9 cellular contexts compared by ENCODE assay signal in the genomic region with DNA sequence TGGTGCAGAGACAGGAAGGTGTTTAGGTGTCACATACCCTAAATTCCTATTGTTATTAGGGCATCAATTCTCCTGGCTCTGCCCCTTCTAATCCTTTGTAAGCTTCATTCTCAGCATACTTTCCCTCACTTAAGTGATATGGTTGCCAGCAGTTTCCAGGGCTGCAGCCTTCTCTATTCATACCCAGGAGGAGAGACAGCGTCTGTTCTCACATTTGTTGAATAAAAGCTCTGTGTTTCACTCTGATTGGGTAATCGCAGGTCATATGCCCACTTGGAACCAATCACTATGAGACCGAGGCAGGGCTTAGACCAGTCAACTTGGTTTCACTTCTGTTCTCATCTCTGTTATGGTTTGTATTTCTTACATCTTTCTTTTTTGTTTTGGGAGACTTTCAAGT.
DNase-seq lines count a peak whose midpoint lies in the region; ATAC-seq, FAIRE-seq and TF ChIP-seq lines count a peak whose summit lies in the region.
"Had no signal": no experiment of that assay in that cellular context is flagged by ENCODE, and none has a peak within 500 bp of the region (broad histone marks: within the 10 kb centered on the region; RNA-seq: fewer than 3 reads in every experiment).

No MANE protein-coding gene starts in this region.

- ATAC-seq in GM19025 (IDR thresholded peaks at IDR 0.05; ENCODE audit: low read depth, unreplicated experiment) (peak; percentile 88), HG03432 (IDR thresholded peaks at IDR 0.05; ENCODE audit: unreplicated experiment) (peak; percentile 94)

- no peak for TF ChIP-seq CTCF in esophagus muscularis mucosa (IDR thresholded peaks at IDR 0.05)

- H3K27ac ChIP-seq in esophagus muscularis mucosa (replicated peaks in 1 of 4) (peak overlapping the region in 1 of 4 donors; percentile 24), muscle layer of duodenum (ENCODE audit: low read length) (no peak overlapping the region)
- H3K27ac ChIP-seq: SK-N-MC had no signal

- FAIRE-seq in GM12892 (lab: Jason Lieb, UNC): no peak

- H3K4me1 ChIP-seq in esophagus muscularis mucosa: peaks cover 0 to 11% (median 2%) of the 10 kb centered on the region in 4 donors
- peaks cover 0 to 14% of the 10 kb centered on the region in 2 donors for H3K4me1 ChIP-seq in muscle layer of duodenum (ENCODE audit: control insufficient read depth in 1 of 2, insufficient read depth in 2 of 2, low read length in 2 of 2)

- TF ChIP-seq POLR2A in esophagus muscularis mucosa (IDR thresholded peaks at IDR 0.05; ENCODE audit: low read depth) (no peak), GM12892 (IDR thresholded peaks at IDR 0.05; ENCODE audit: low read depth, low read length) (no peak)

- 45% methylated on average over 3 of the region's 3 CpGs for WGBS in esophagus muscularis mucosa

- intact Hi-C loops in esophagus muscularis mucosa (cut with DNase I): no loop called here

- H3K27me3 ChIP-seq in esophagus muscularis mucosa: no peaks in the 10 kb centered on the region
- no peaks in the 10 kb centered on the region for H3K27me3 ChIP-seq in muscle layer of duodenum (ENCODE audit: low read depth, low read length)

- H3K9me3 ChIP-seq in esophagus muscularis mucosa (no peaks in the 10 kb centered on the region), muscle layer of duodenum (ENCODE audit: control insufficient read depth in 1 of 2, low read length in 2 of 2) (no peaks in the 10 kb centered on the region)

- H3K36me3 ChIP-seq in esophagus muscularis mucosa: no peaks in the 10 kb centered on the region
- no peaks in the 10 kb centered on the region for H3K36me3 ChIP-seq in muscle layer of duodenum (ENCODE audit: control insufficient read depth in 1 of 2, insufficient read depth in 2 of 2, low read length in 2 of 2)

- TF ChIP-seq EP300 in esophagus muscularis mucosa (IDR thresholded peaks at IDR 0.05): no peak

- H3K4me3 ChIP-seq in esophagus muscularis mucosa (peak overlapping the region; percentile 26 to 47 (median 46)), muscle layer of duodenum (ENCODE audit: low read depth in 1 of 2, low read length in 2 of 2) (peak overlapping the region; percentile 55 to 63)
- H3K4me3 ChIP-seq: SK-N-MC had no signal

- DNase-seq in C1 segment of cervical spinal cord (lab: John Stamatoyannopoulos, UW): peak in 12 of 14 donors; percentile 10 to 74 (median 58)
- peak; percentile 80 to 83 for DNase-seq in SHP77 (lab: John Stamatoyannopoulos, UW)
- DNase-seq in esophagus muscularis mucosa (ENCODE audit: extremely low spot score): no peak
- DNase-seq in GM12892 (ENCODE audit: insufficient read length): no peak
- no peak for DNase-seq in effector CD4-positive, alpha-beta T cell

Comparison
In these comparisons a context has a peak if more than half of its experiments do, and no peak if none do; other contexts are left out.
1. DNase-seq: peak in C1 segment of cervical spinal cord (12 of 14) and SHP77 (2 of 2); none in esophagus muscularis mucosa (single experiment), GM12892 (single experiment) and effector CD4-positive, alpha-beta T cell (single experiment).